21 cellular contexts compared by ENCODE assay signal in the genomic region with DNA sequence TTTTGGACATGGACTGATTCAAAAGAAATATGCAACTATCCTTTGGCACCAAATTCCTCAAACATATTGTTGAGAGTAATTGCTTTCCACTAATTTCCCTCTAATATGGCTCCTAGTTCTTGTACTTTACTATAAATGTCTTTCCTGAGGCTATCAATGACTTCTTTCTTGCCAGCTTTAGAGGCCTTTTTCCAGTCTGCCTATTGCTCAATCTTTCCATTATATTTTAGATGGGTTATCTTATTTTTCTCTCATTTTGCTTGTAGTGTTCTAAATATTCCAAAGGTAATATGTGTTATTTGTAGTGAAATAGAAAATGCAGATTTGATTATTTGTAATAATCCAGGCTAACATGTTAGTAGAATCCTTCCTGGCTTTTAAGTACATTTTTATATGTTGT.
"Had no signal": no experiment of that assay in that cellular context is flagged by ENCODE, and none has a peak within 500 bp of the region (broad histone marks: within the 10 kb centered on the region; RNA-seq: fewer than 3 reads in every experiment).

No MANE protein-coding gene starts in this region.

- H2AFZ ChIP-seq: neural progenitor cell had no signal

- DNase-seq: activated CD4-positive, alpha-beta T cell treated with anti-CD3 and anti-CD28 coated beads for 4 hours; activated CD4-positive, alpha-beta T cell treated with anti-CD3 and anti-CD28 coated beads, Interleukin-2, amount 50 U/mL, for 48 hours; activated CD4-positive, CD25-positive, alpha-beta regulatory T cell; activated CD8-positive, alpha-beta memory T cell treated with anti-CD3 and anti-CD28 coated beads, Interleukin-2, amount 50 U/mL, for 48 hours; activated effector memory CD4-positive, alpha-beta T cell treated with anti-CD3 and anti-CD28 coated beads, Interleukin-2, amount 50 U/mL, for 16 hours; activated naive CD4-positive, alpha-beta T cell treated with anti-CD3 and anti-CD28 coated beads, Interleukin-2, amount 10 ng/mL, durations not matched to agents 7 days and 5 days; activated T-cell treated with anti-CD3 and anti-CD28 coated beads, Interleukin-2, amount 50 U/mL, for 48 hours; cerebellar nuclear complex; heart right ventricle; kidney; lower lobe of right lung; naive thymus-derived CD8-positive, alpha-beta T cell; stimulated activated CD4-positive, alpha-beta T cell treated with anti-CD3 and anti-CD28 coated beads, Interleukin-4, amount 100 ng/mL, for 24 hours; stimulated activated naive CD4-positive, alpha-beta T cell treated with Interleukin-2 at 50 U/mL for 16 hours; T1000; upper lobe of left lung had no signal

- ATAC-seq: heart right ventricle; left lobe of liver; lower lobe of right lung; naive thymus-derived CD8-positive, alpha-beta T cell had no signal

- H3K4me2 ChIP-seq: neural progenitor cell had no signal

- H3K9ac ChIP-seq: neural progenitor cell had no signal

- H3K9me3 ChIP-seq: esophagus muscularis mucosa, heart right ventricle, lower lobe of right lung, prostate gland, upper lobe of left lung had no signal

- H3K4me3 ChIP-seq: coronary artery, esophagus muscularis mucosa, heart right ventricle, lower lobe of right lung, neural progenitor cell, prostate gland, upper lobe of left lung had no signal

- H3K36me3 ChIP-seq: esophagus muscularis mucosa, heart right ventricle, lower lobe of right lung, neural progenitor cell, prostate gland, upper lobe of left lung had no signal

- H3K27me3 ChIP-seq: esophagus muscularis mucosa, heart right ventricle, neural progenitor cell, upper lobe of left lung had no signal

- H3K27ac ChIP-seq: coronary artery, esophagus muscularis mucosa, heart right ventricle, lower lobe of right lung, neural progenitor cell, prostate gland, upper lobe of left lung had no signal

- H3K4me1 ChIP-seq: esophagus muscularis mucosa, lower lobe of right lung, prostate gland, upper lobe of left lung had no signal
